1 cellular context compared by ENCODE assay signal in genomic region chr2:104840151-104840550, GRCh38.
TF ChIP-seq lines count a peak whose summit lies in the region.

No MANE protein-coding gene starts in this region.

TF ChIP-seq in neural cell, 6 proteins besides CTCF, POLR2A, EP300 and RAD21 (continued from another document):
- TF ChIP-seq REST (IDR thresholded peaks at IDR 0.05; ENCODE audit: borderline replicate concordance) = no peak
